ENCODE assay signal across 20 cellular contexts in the genomic region with DNA sequence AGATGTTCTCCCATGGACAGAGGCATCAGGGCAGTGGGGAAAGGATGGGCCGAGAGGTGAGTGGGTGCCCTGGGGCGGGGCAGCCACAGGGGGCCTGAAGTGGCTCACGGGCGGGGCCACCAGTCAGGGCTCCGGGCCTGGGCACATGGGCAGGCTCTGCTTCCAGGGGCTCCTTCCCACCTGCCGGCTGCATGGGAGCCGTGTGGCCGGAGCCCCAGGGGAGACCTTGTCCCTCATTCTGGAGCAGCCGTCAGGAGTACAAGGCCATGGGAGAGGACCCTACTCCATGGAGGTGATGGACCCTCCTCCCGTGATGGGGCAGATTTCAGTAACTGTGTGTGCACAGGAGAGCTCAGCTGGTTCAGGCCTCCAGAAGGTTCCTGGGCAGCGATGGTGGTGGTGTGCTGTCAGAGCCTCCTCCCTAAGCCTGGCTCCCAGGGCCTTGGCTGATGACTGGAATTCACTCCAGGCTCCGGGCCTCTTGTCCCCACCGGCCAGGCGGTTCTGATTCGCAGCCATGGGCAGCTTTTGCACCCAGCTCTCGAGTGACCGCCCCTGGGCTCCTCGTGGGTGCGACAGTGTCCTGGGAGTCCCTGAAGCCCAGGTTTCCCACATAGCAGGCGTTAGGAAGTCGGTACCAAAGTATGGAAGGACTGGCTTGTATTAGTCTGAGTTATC. TPM values are rescaled to one million over a fixed set of nuclear protein-coding genes. Genes with fewer than 3 reads are reported as not detected.
DNase-seq lines count a peak whose midpoint lies in the region; FAIRE-seq and TF ChIP-seq lines count a peak whose summit lies in the region.
"Had no signal": no experiment of that assay in that cellular context is flagged by ENCODE, and none has a peak within 500 bp of the region (broad histone marks: within the 10 kb centered on the region; RNA-seq: fewer than 3 reads in every experiment).

No MANE protein-coding gene starts in this region.

- no peak overlapping the region for H3K56ac ChIP-seq in H1 (replicated peaks; ENCODE audit: insufficient read length, low read depth, low read length)

- peaks cover 59% of the 10 kb centered on the region for H3K4me1 Mint-ChIP-seq in T-helper 2 cell treated with Interferon-gamma antibody and Interleukin-4, amounts not matched to agents 5 μg/mL and 100 μg/mL, for 36 hours (ENCODE audit: low read depth)

- H4K8ac ChIP-seq in H1 (ENCODE audit: extremely low read depth, insufficient read depth, low read length), result peak overlapping the region; percentile 28; the same call in 1 of the 2 replicates

- no peak overlapping the region for H2AFZ ChIP-seq in H1 (ENCODE audit: low read length)

- POLR2A ChIA-PET in H1 (lab: Charles Lee; ENCODE audit: partially characterized antibody), result no interaction called here
- POLR2A ChIA-PET in GM10248 (lab: Yijun Ruan, JAX), result no interaction called here

- no peak for TF ChIP-seq RAD21 in H1 (IDR thresholded peaks at IDR 0.05 in 1 of 2, conservative IDR thresholded peaks at IDR 0.05 in 1 of 2; ENCODE audit: low read depth in 2 of 2, low read length in 2 of 2)

- TF ChIP-seq CTCF in DOHH2 (IDR thresholded peaks at IDR 0.05; ENCODE audit: low read depth, low read length, poor library complexity, severe bottlenecking), result no peak
- TF ChIP-seq CTCF in H1 (IDR thresholded peaks at IDR 0.05; ENCODE audit: control extremely low read depth in 1 of 3, insufficient read depth in 1 of 3, low read depth in 1 of 3, low read length in 3 of 3), result no peak
- no peak for TF ChIP-seq CTCF in GM10248 (IDR thresholded peaks at IDR 0.05; ENCODE audit: control extremely low read depth, extremely low read depth, low read depth, missing control alignments)

- no peaks in the 10 kb centered on the region for H3K9me3 Mint-ChIP-seq in T-helper 2 cell treated with Interferon-gamma antibody and Interleukin-4, amounts not matched to agents 5 μg/mL and 100 μg/mL, for 36 hours
- H3K9me3 Mint-ChIP-seq: activated T-helper 2 cell treated with anti-CD3 and anti-CD28 coated beads, Interferon-gamma antibody, Interleukin-2, Interleukin-4, amounts not matched to agents 10 μg/mL and 5 μg/mL and 100 μg/mL, durations not matched to agents 14 hours and 24 hours and 36 hours; central memory CD8-positive, alpha-beta T cell had no signal

- no peak for DNase-seq in T-helper 2 cell treated with Interferon-gamma antibody and Interleukin-4, amounts not matched to agents 5 μg/mL and 100 μg/mL, for 36 hours (ENCODE audit: low spot score)
- DNase-seq in T-helper 2 cell, result no peak
- no peak for DNase-seq in H1 (ENCODE audit: low read depth in 1 of 2, low spot score in 2 of 2)
- no peak for DNase-seq in GM10248 (ENCODE audit: extremely low spot score)
- DNase-seq in Kasumi-1 (lab: John Stamatoyannopoulos, UW), result no peak
- DNase-seq in NCI-H2081 (lab: John Stamatoyannopoulos, UW), result no peak
- DNase-seq: 8988T; effector memory CD4-positive, alpha-beta T cell; NCI-H1105 treated with DMSO at 0.1 percent for 48 hours; NCI-H2171 treated with DMSO at 0.1 percent for 48 hours; stimulated activated CD4-positive, alpha-beta T cell treated with anti-CD3 and anti-CD28 coated beads, Interleukin-4, amount 100 ng/mL, for 4 hours; stimulated activated CD8-positive, alpha-beta memory T cell treated with anti-CD3 and anti-CD28 coated beads, Interleukin-4, amount 100 ng/mL, for 48 hours; SW 1271 had no signal

- no peak overlapping the region for H2AK5ac ChIP-seq in H1 (ENCODE audit: low read depth, low read length)

- H3K27me3 ChIP-seq in DOHH2 (ENCODE audit: control insufficient read depth, low read length), result no peaks in the 10 kb centered on the region
- peaks cover 0 to 15% (median 9%) of the 10 kb centered on the region in 4 experiments; a peak in 5 of 7 replicates for H3K27me3 ChIP-seq in H1 (replicated peaks in 1 of 4; ENCODE audit: control insufficient read depth in 3 of 4, extremely low read depth in 1 of 4, insufficient read depth in 3 of 4, low read length in 3 of 4)
- peaks cover 0 to 9% (median 0%) of the 10 kb centered on the region in 3 donors for H3K27me3 ChIP-seq in skeletal muscle tissue (ENCODE audit: control insufficient read depth in 3 of 3, insufficient read depth in 3 of 3, low read length in 3 of 3)

- WGBS in H1 (ENCODE audit: extremely low coverage in 1 of 2, insufficient coverage in 1 of 2, insufficient read length in 1 of 2, insufficient replicate concordance in 2 of 2, low coverage in 1 of 2, low lambda C conversion rate in 2 of 2, missing lambda C conversion rate in 1 of 2), 2 experiments, result 89% methylated on average over 14 of the region's 21 CpGs; no CpG with 5 or more reads in 1 of the 2 experiments

- H2BK15ac ChIP-seq in H1 (ENCODE audit: low read length), result no peak overlapping the region

- TF ChIP-seq EP300 in H1 (IDR thresholded peaks at IDR 0.05; ENCODE audit: borderline replicate concordance in 1 of 2, low read depth in 2 of 2, low read length in 2 of 2), result no peak

- H3K9me3 ChIP-seq in DOHH2 (ENCODE audit: control insufficient read depth, insufficient read depth, low read length), result no peaks in the 10 kb centered on the region
- no peaks in the 10 kb centered on the region for H3K9me3 ChIP-seq in H1 (ENCODE audit: insufficient read depth in 2 of 2, low read depth in 1 of 2, low read length in 1 of 2)
- H3K9me3 ChIP-seq in skeletal muscle tissue (ENCODE audit: control insufficient read depth in 3 of 3, low read length in 3 of 3), result no peaks in the 10 kb centered on the region
- H3K9me3 ChIP-seq: mucosa of descending colon, thoracic aorta had no signal

- H3K36me3 ChIP-seq in DOHH2 (ENCODE audit: control insufficient read depth, low read length), result peaks cover 88% of the 10 kb centered on the region
- no peaks in the 10 kb centered on the region for H3K36me3 ChIP-seq in H1 (ENCODE audit: control insufficient read depth in 2 of 4, insufficient read depth in 4 of 4, low read length in 3 of 4)
- H3K36me3 ChIP-seq in skeletal muscle tissue (ENCODE audit: control insufficient read depth in 3 of 3, insufficient read depth in 3 of 3, low read length in 3 of 3), result no peaks in the 10 kb centered on the region
- H3K36me3 ChIP-seq: thoracic aorta had no signal

- no peak for FAIRE-seq in H1 (lab: Jason Lieb, UNC)
- FAIRE-seq: H54 had no signal

- CTCF ChIA-PET in H1 (lab: Charles Lee; ENCODE audit: partially characterized antibody), result interaction anchor here (0.6 to 1.7 kb wide), 6 partner anchors 20 to 245 kb away, joined by 3 to 4 read pairs (median 3); no protein-coding TSS in a partner anchor
- CTCF ChIA-PET in GM10248 (lab: Yijun Ruan, JAX), result interaction anchor here (1.3 kb wide), 1 partner anchor 32 kb away, joined by 5 read pairs; no protein-coding TSS in a partner anchor

- peaks cover 41% of the 10 kb centered on the region for H3K36me3 Mint-ChIP-seq in T-helper 2 cell treated with Interferon-gamma antibody and Interleukin-4, amounts not matched to agents 5 μg/mL and 100 μg/mL, for 36 hours (ENCODE audit: low read depth)

- H3K27ac Mint-ChIP-seq in T-helper 2 cell treated with Interferon-gamma antibody and Interleukin-4, amounts not matched to agents 5 μg/mL and 100 μg/mL, for 36 hours, result peak overlapping the region; percentile 36
- H3K27ac Mint-ChIP-seq: activated T-helper 2 cell treated with anti-CD3 and anti-CD28 coated beads, Interferon-gamma antibody, Interleukin-2, Interleukin-4, amounts not matched to agents 10 μg/mL and 5 μg/mL and 100 μg/mL, durations not matched to agents 14 hours and 24 hours and 36 hours had no signal

- H3K79me2 ChIP-seq in DOHH2 (ENCODE audit: control insufficient read depth, low read length) (peaks cover 96% of the 10 kb centered on the region), H1 (ENCODE audit: control insufficient read depth in 1 of 2, insufficient read depth in 2 of 2, low read length in 2 of 2) (peaks cover 5 to 28% of the 10 kb centered on the region in 2 experiments; a peak in 2 of 4 replicates)

- no peak overlapping the region for H3K23ac ChIP-seq in H1 (ENCODE audit: insufficient read length)

- H3K18ac ChIP-seq in H1 (ENCODE audit: extremely low read depth, low read length), result no peak overlapping the region

- H4K91ac ChIP-seq in H1 (replicated peaks; ENCODE audit: insufficient read length, low read length), result no peak overlapping the region

- no peak overlapping the region for H2BK120ac ChIP-seq in H1 (replicated peaks; ENCODE audit: low read depth, low read length)

- no peak overlapping the region for H3K4me3 Mint-ChIP-seq in T-helper 2 cell treated with Interferon-gamma antibody and Interleukin-4, amounts not matched to agents 5 μg/mL and 100 μg/mL, for 36 hours
- H3K4me3 Mint-ChIP-seq: central memory CD8-positive, alpha-beta T cell had no signal

- peaks cover under 1% of the 10 kb centered on the region; the same call in 1 of the 2 replicates for H3K23me2 ChIP-seq in H1 (ENCODE audit: low read depth, low read length)

- H3K4ac ChIP-seq in H1 (replicated peaks; ENCODE audit: insufficient read length, low read depth, low read length), result no peak overlapping the region

- H3K9ac ChIP-seq in H1 (replicated peaks in 1 of 4; ENCODE audit: extremely low read depth in 1 of 4, low read depth in 3 of 4, low read length in 3 of 4) (no peak overlapping the region), skeletal muscle tissue (ENCODE audit: low read depth in 1 of 3, low read length in 3 of 3) (peak overlapping the region in 2 of 3 donors; percentile 54 to 86)

- peaks cover 21% of the 10 kb centered on the region for H3F3A ChIP-seq in DOHH2 (ENCODE audit: control insufficient read depth, insufficient read depth)

- peaks cover 25% of the 10 kb centered on the region for H3K79me1 ChIP-seq in H1 (ENCODE audit: low read depth, low read length)

- H4K20me1 ChIP-seq in DOHH2 (ENCODE audit: control insufficient read depth, insufficient read depth, low read depth, low read length) (peaks cover 49% of the 10 kb centered on the region), H1 (replicated peaks in 1 of 2; ENCODE audit: control insufficient read depth in 1 of 2, insufficient read depth in 2 of 2, low read length in 2 of 2) (peaks cover 23 to 50% of the 10 kb centered on the region in 2 experiments)

- H3K27me3 Mint-ChIP-seq in T-helper 2 cell treated with Interferon-gamma antibody and Interleukin-4, amounts not matched to agents 5 μg/mL and 100 μg/mL, for 36 hours (ENCODE audit: low read depth), result no peaks in the 10 kb centered on the region
- H3K27me3 Mint-ChIP-seq: central memory CD8-positive, alpha-beta T cell had no signal

- H2BK5ac ChIP-seq in H1 (ENCODE audit: low read depth, low read length), result no peak overlapping the region

- H3K4me1 ChIP-seq in DOHH2 (ENCODE audit: control insufficient read depth, low read length), result peaks cover 99% of the 10 kb centered on the region
- peaks cover 0 to 20% (median 9%) of the 10 kb centered on the region in 4 experiments; a peak in 6 of 7 replicates for H3K4me1 ChIP-seq in H1 (replicated peaks in 1 of 4; ENCODE audit: control insufficient read depth in 3 of 4, insufficient read depth in 4 of 4, low read length in 3 of 4)
- H3K4me1 ChIP-seq in skeletal muscle tissue (ENCODE audit: control insufficient read depth in 3 of 3, insufficient read depth in 3 of 3, low read length in 3 of 3), result peaks cover 58 to 94% (median 81%) of the 10 kb centered on the region in 3 donors

- H3K9me2 ChIP-seq in DOHH2 (replicated peaks; ENCODE audit: control insufficient read depth, low read length), result no peaks in the 10 kb centered on the region

- TF ChIP-seq POLR2A in H1 (IDR thresholded peaks at IDR 0.05; ENCODE audit: control extremely low read depth in 1 of 2, low read depth in 2 of 2, low read length in 2 of 2), result no peak

- H3K14ac ChIP-seq in H1 (ENCODE audit: insufficient read length), result no peak overlapping the region

- H3K27ac ChIP-seq in DOHH2 (ENCODE audit: low read depth, low read length) (peak overlapping the region; percentile 96), H1 (ENCODE audit: low read depth, low read length) (no peak overlapping the region), skeletal muscle tissue (ENCODE audit: low read depth, low read length) (peak overlapping the region; percentile 95)
- H3K27ac ChIP-seq: thoracic aorta had no signal

- no peak overlapping the region for H2BK20ac ChIP-seq in H1 (ENCODE audit: low read length)

- H3K4me2 ChIP-seq in DOHH2 (ENCODE audit: low read length), result peak overlapping the region; percentile 90; the same call in 1 of the 2 replicates
- H3K4me2 ChIP-seq in H1 (ENCODE audit: insufficient read depth in 1 of 2, low read depth in 2 of 2, low read length in 2 of 2), result no peak overlapping the region

- H3K4me3 ChIP-seq in DOHH2 (ENCODE audit: low read length) (no peak overlapping the region), H1 (ENCODE audit: extremely low read depth in 1 of 4, insufficient read depth in 2 of 4, low read depth in 3 of 4, low read length in 4 of 4) (no peak overlapping the region), skeletal muscle tissue (ENCODE audit: low read length in 3 of 3) (peak overlapping the region in 2 of 3 donors; percentile 49 to 58)
- H3K4me3 ChIP-seq: mucosa of descending colon, thoracic aorta had no signal

- no peak overlapping the region for H4K5ac ChIP-seq in H1 (ENCODE audit: insufficient read length, low read depth, low read length)

- no peak overlapping the region for H2BK12ac ChIP-seq in H1 (ENCODE audit: low read depth, low read length)

RNA-seq across cellular contexts. Expression of gene SLCO4A1, which starts 6.2 kb away (rescaled TPM):
- 18.2 and 18.5 TPM in 2 replicates for total RNA-seq in H1 (2021; fragmentation: NEBNext Ultra II Directional; extraction: Animal tissue kit (Norgen Biotek cat#: 25700))
- polyA plus RNA-seq in H1 (2011; rRNA removed), result 10.5 and 13.3 TPM in 2 replicates
- polyA plus RNA-seq in H1 (2011; cell fraction: cytosol; rRNA removed), result 10.5 TPM
- polyA plus RNA-seq in H1 (2011; cell fraction: nucleus; rRNA removed), result 30.4 TPM
- 15.4 to 21.3 TPM (median 15.8 TPM) in 4 replicates for polyA plus RNA-seq in H1 (2012, experiment 1 of 2)
- polyA plus RNA-seq in H1 (2012, experiment 2 of 2), result 19.2 TPM
- polyA plus RNA-seq in H1 (2013, experiment 1 of 2), result 19.8 TPM
- 21.9 TPM for polyA plus RNA-seq in H1 (2013, experiment 2 of 2)
- polyA minus RNA-seq in H1 (2011; rRNA and poly(A)+ RNA removed), result 6.1 and 7.4 TPM in 2 replicates
- 9.3 TPM for polyA minus RNA-seq in H1 (2011; cell fraction: cytosol; rRNA and poly(A)+ RNA removed)
- polyA minus RNA-seq in H1 (2011; cell fraction: nucleus; rRNA and poly(A)+ RNA removed), result 10.6 TPM
- not detected for total RNA-seq in skeletal muscle tissue

Comparison
In these comparisons a context has a peak if more than half of its experiments do, and no peak if none do; other contexts are left out.
1. H3K4me3 ChIP-seq: peak in skeletal muscle tissue (2 of 3); none in DOHH2 (single experiment) and H1 (0 of 4).
2. H3K9ac ChIP-seq: peak in skeletal muscle tissue (2 of 3); none in H1 (0 of 4).
3. RNA of gene SLCO4A1, which starts 6.2 kb away (total RNA-seq): 18.2 to 18.5 TPM in H1; not detected in skeletal muscle tissue (single experiment); every median in the first group is over 10 times any median in the second.